In genomic region chr6:131846023-131846663, GRCh38 we compare ENCODE assay signal across 22 cellular contexts. TPM values are rescaled to one million over a fixed set of nuclear protein-coding genes. Genes with fewer than 3 reads are reported as not detected.
DNase-seq lines count a peak whose midpoint lies in the region; ATAC-seq, FAIRE-seq and TF ChIP-seq lines count a peak whose summit lies in the region.
"Had no signal": no experiment of that assay in that cellular context is flagged by ENCODE, and none has a peak within 500 bp of the region (broad histone marks: within the 10 kb centered on the region; RNA-seq: fewer than 3 reads in every experiment).

No MANE protein-coding gene starts in this region.

- H3K4me3 ChIP-seq in Caco-2 (ENCODE audit: low read depth, low read length), result no peak overlapping the region
- peak overlapping the region; percentile 51 to 96 (median 89) for H3K4me3 ChIP-seq in liver (ENCODE audit: low read depth in 1 of 3, low read length in 3 of 3)
- no peak overlapping the region for H3K4me3 ChIP-seq in small intestine (ENCODE audit: low read depth in 1 of 2, low read length in 2 of 2)
- H3K4me3 ChIP-seq: BLaER1, GM23248 had no signal

- ATAC-seq in left colon (peak; percentile 71), HG02588 (IDR thresholded peaks at IDR 0.05; ENCODE audit: unreplicated experiment) (no peak)

- TF ChIP-seq RAD21 in liver (IDR thresholded peaks at IDR 0.05), result no peak

- H3K4me1 ChIP-seq in Caco-2 (no peaks in the 10 kb centered on the region; the same call in 1 of the 2 replicates), liver (ENCODE audit: control insufficient read depth in 4 of 4, insufficient read depth in 4 of 4, low read length in 3 of 4) (peaks cover 4 to 46% (median 23%) of the 10 kb centered on the region in 4 donors), small intestine (ENCODE audit: control insufficient read depth in 2 of 2, insufficient read depth in 1 of 2, low read depth in 1 of 2, low read length in 1 of 2) (no peaks in the 10 kb centered on the region)

- H3K36me3 ChIP-seq in Caco-2 (ENCODE audit: control insufficient read depth, insufficient read depth, low read length) (no peaks in the 10 kb centered on the region), liver (ENCODE audit: control insufficient read depth in 4 of 4, insufficient read depth in 3 of 4, low read depth in 1 of 4, low read length in 3 of 4) (peaks cover 0 to 9% (median 2%) of the 10 kb centered on the region in 4 donors), small intestine (ENCODE audit: control insufficient read depth in 2 of 2, insufficient read depth in 2 of 2, low read length in 2 of 2) (no peaks in the 10 kb centered on the region)
- H3K36me3 ChIP-seq: BLaER1 had no signal

- peak overlapping the region; percentile 31 for H3K27ac Mint-ChIP-seq in Caco-2 (ENCODE audit: unreplicated experiment)
- H3K27ac Mint-ChIP-seq: B cell; CD4-positive, CD25-positive, alpha-beta regulatory T cell; CD8-positive, alpha-beta memory T cell had no signal

- TF ChIP-seq CTCF in Caco-2 (IDR thresholded peaks at IDR 0.05; ENCODE audit: insufficient read depth in 1 of 2, low read depth in 1 of 2, low read length in 1 of 2, severe bottlenecking in 1 of 2, unreplicated experiment in 1 of 2) (no peak), liver (IDR thresholded peaks at IDR 0.05; ENCODE audit: low read depth, low read length, missing input control) (no peak)

- WGBS in liver, result 36% methylated on average over 7 of the region's 7 CpGs
- WGBS in small intestine, 3 donors, result 76 to 81% (median 76%) methylated on average over 7 of the region's 7 CpGs

- CTCF ChIA-PET in Caco-2 (lab: Charles Lee), result no interaction called here

- H3K9ac ChIP-seq in liver (ENCODE audit: low read depth in 1 of 2, low read length in 2 of 2), result peak overlapping the region; percentile 82 to 93
- H3K9ac ChIP-seq: BLaER1, GM23248 had no signal

- no peaks in the 10 kb centered on the region for H3K36me3 Mint-ChIP-seq in Caco-2 (ENCODE audit: insufficient read depth, unreplicated experiment)
- H3K36me3 Mint-ChIP-seq: CD4-positive, CD25-positive, alpha-beta regulatory T cell had no signal

- POLR2A ChIA-PET in Caco-2 (lab: Charles Lee), result no interaction called here

- no peaks in the 10 kb centered on the region for H3K27me3 Mint-ChIP-seq in Caco-2 (ENCODE audit: insufficient read depth, unreplicated experiment)

- H3K4me1 Mint-ChIP-seq in Caco-2 (ENCODE audit: low read depth, unreplicated experiment), result peaks cover 21% of the 10 kb centered on the region
- H3K4me1 Mint-ChIP-seq: B cell; CD4-positive, CD25-positive, alpha-beta regulatory T cell; CD8-positive, alpha-beta memory T cell had no signal

- intact Hi-C loops in Caco-2 (cut with micrococcal nuclease; ENCODE audit: unreplicated experiment), result no loop called here
- intact Hi-C loops in left colon (cut with DNase I, micrococcal nuclease), result no loop called here

- no peaks in the 10 kb centered on the region; the same call in 1 of the 2 replicates for H3K27me3 ChIP-seq in Caco-2 (replicated peaks; ENCODE audit: control insufficient read depth, insufficient read depth, low read length)
- H3K27me3 ChIP-seq in liver (ENCODE audit: control insufficient read depth in 4 of 4, insufficient read depth in 4 of 4, low read length in 3 of 4), result no peaks in the 10 kb centered on the region
- H3K27me3 ChIP-seq in small intestine (ENCODE audit: control insufficient read depth in 2 of 2, insufficient read depth in 2 of 2, low read length in 2 of 2), result no peaks in the 10 kb centered on the region
- H3K27me3 ChIP-seq: BLaER1 had no signal

- peaks cover 14% of the 10 kb centered on the region for H3K9me3 Mint-ChIP-seq in Caco-2 (ENCODE audit: unreplicated experiment)
- H3K9me3 Mint-ChIP-seq: CD8-positive, alpha-beta memory T cell had no signal

- BruUV-seq in Caco-2 (replicated peaks; lab: Mats Ljungman, UMichigan), result no TSS peak

- H3K4me3 Mint-ChIP-seq in Caco-2 (ENCODE audit: unreplicated experiment), result no peak overlapping the region
- H3K4me3 Mint-ChIP-seq: B cell; CD4-positive, CD25-positive, alpha-beta regulatory T cell; CD8-positive, alpha-beta memory T cell had no signal

- H3K27ac ChIP-seq in liver (ENCODE audit: low read depth in 1 of 2, low read length in 2 of 2) (peak overlapping the region; percentile 77 to 94), small intestine (ENCODE audit: low read depth in 1 of 2, low read length in 1 of 2) (no peak overlapping the region)
- H3K27ac ChIP-seq: 22Rv1, BLaER1, C4-2B, GM23248 had no signal

- DNase-seq in Caco-2 (no peak), left colon (no peak), small intestine (peak; percentile 18), NCI-H1417 treated with DMSO at 0.1 percent for 48 hours (lab: John Stamatoyannopoulos, UW) (no peak), NCI-H748 (lab: John Stamatoyannopoulos, UW; ENCODE audit: unreplicated experiment) (no peak)
- DNase-seq: CD4-positive, CD25-positive, alpha-beta regulatory T cell; CD8-positive, alpha-beta memory T cell; DMS153; DND-41; GM23248; H7; HCEC 1CT had no signal

- FAIRE-seq in small intestine (lab: Jason Lieb, UNC), result no peak
- FAIRE-seq: A204.1, G401.6, GM12892, H1 had no signal

- H3K9me3 ChIP-seq in Caco-2, result no peaks in the 10 kb centered on the region
- no peaks in the 10 kb centered on the region for H3K9me3 ChIP-seq in liver (ENCODE audit: control insufficient read depth in 4 of 4, low read length in 3 of 4)
- no peaks in the 10 kb centered on the region for H3K9me3 ChIP-seq in small intestine (ENCODE audit: control insufficient read depth, low read depth)
- H3K9me3 ChIP-seq: BLaER1 had no signal

TF ChIP-seq in liver, 16 proteins besides CTCF, POLR2A, EP300 and RAD21:
- TF ChIP-seq SP1 (IDR thresholded peaks at IDR 0.05), result no peak
- TF ChIP-seq HNF4A (conservative IDR thresholded peaks at IDR 0.05), result peak in 1 of 2 donors; percentile 24
- peak; percentile 50 for TF ChIP-seq YY1 (IDR thresholded peaks at IDR 0.05)
- TF ChIP-seq FOXA2 (IDR thresholded peaks at IDR 0.05), result no peak
- TF ChIP-seq JUND (IDR thresholded peaks at IDR 0.05), result no peak
- TF ChIP-seq HNF4G (IDR thresholded peaks at IDR 0.05), result no peak
- no peak for TF ChIP-seq FOXA1 (IDR thresholded peaks at IDR 0.05)
- no peak for TF ChIP-seq MAX (IDR thresholded peaks at IDR 0.05)

RNA-seq across cellular contexts. Expression of gene ENPP1, which starts 38.3 kb away (rescaled TPM):
- total RNA-seq in Caco-2 (2022) (4.6 and 4.8 TPM in 2 replicates), left colon (10 to 100 TPM; 15.8 to 19.9 TPM), liver (10 to 100 TPM; 27.2 to 53.1 TPM)
- polyA plus RNA-seq in liver (10 to 100 TPM in 1 of 2 donors, 1 to 10 TPM in 1; 9.5 to 35.1 TPM), small intestine (1 to 10 TPM in 1 of 3 donors, under 1 TPM in 2; 0.57 to 1.3 (median 0.81) TPM)
- total RNA-seq: CD4-positive, CD25-positive, alpha-beta regulatory T cell had no signal

Comparison
In these comparisons a context has a peak if more than half of its experiments do, and no peak if none do; other contexts are left out.
1. H3K4me3 ChIP-seq: peak in liver (3 of 3); none in Caco-2 (single experiment) and small intestine (0 of 2).
2. H3K27ac ChIP-seq: peak in liver (2 of 2); none in small intestine (0 of 2).